ENCODE assay signal across 1 cellular context in the genomic region with DNA sequence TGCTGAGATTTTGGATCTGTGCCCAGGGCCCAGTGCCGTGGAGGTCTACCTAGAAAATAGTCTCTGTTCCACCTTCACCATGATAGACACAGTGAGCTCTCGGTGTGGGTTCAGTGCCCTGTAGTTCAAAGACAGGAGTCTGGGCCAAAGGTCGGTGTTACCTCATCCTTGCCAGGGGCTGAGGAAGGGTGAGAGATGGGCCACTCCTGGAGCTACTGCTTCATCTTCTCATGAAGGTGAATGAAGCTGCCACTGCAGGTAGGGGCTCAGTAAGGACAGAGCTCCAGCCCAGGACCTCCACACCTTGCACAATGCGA.
TF ChIP-seq lines count a peak whose summit lies in the region.

No MANE protein-coding gene starts in this region.

TF ChIP-seq in HepG2, 621 proteins besides CTCF, POLR2A, EP300 and RAD21 (continued from another document):
- TF ChIP-seq ZSCAN29 (CRISPR knock-in tag; conservative IDR thresholded peaks at IDR 0.05) (no peak), ZFP36L1 (CRISPR knock-in tag; IDR thresholded peaks at IDR 0.05) (no peak), ZNF839 (CRISPR knock-in tag; IDR thresholded peaks at IDR 0.05; ENCODE audit: borderline replicate concordance) (no peak), GATA4 (IDR thresholded peaks at IDR 0.05; ENCODE audit: borderline replicate concordance, low read depth) (no peak), BORCS8-MEF2B (CRISPR knock-in tag; IDR thresholded peaks at IDR 0.05) (no peak), HNF4G (IDR thresholded peaks at IDR 0.05; ENCODE audit: borderline replicate concordance, low read depth, low read length) (0 out of 2 replicates have a peak, but pooled peaks have one; percentile 12), HNF4G (CRISPR knock-in tag; IDR thresholded peaks at IDR 0.05; ENCODE audit: borderline replicate concordance, low read depth) (no peak), FOXA1 (IDR thresholded peaks at IDR 0.05) (no peak), FOXA1 (CRISPR knock-in tag; IDR thresholded peaks at IDR 0.05) (no peak), ZNF20 (CRISPR knock-in tag; IDR thresholded peaks at IDR 0.05) (no peak), KDM2A (CRISPR knock-in tag; IDR thresholded peaks at IDR 0.05; ENCODE audit: borderline replicate concordance, low read depth) (no peak), ZNF138 (CRISPR knock-in tag; IDR thresholded peaks at IDR 0.05; ENCODE audit: low read depth) (no peak), RXRA (CRISPR knock-in tag; IDR thresholded peaks at IDR 0.05) (0 out of 2 replicates have a peak, but pooled peaks have one; percentile 35), POGZ (CRISPR knock-in tag; IDR thresholded peaks at IDR 0.05) (no peak), ZNF282 (IDR thresholded peaks at IDR 0.05; ENCODE audit: partially characterized antibody) (no peak), ZNF496 (CRISPR knock-in tag; IDR thresholded peaks at IDR 0.05; ENCODE audit: insufficient replicate concordance) (no peak), ZBTB20 (CRISPR knock-in tag; IDR thresholded peaks at IDR 0.05; ENCODE audit: borderline replicate concordance, low read depth) (no peak), HNF4A (CRISPR knock-in tag; IDR thresholded peaks at IDR 0.05) (peak; percentile 40; the same call in 1 of the 2 replicates), NCOA5 (CRISPR knock-in tag; IDR thresholded peaks at IDR 0.05) (no peak), BRCA1 (CRISPR knock-in tag; IDR thresholded peaks at IDR 0.05) (no peak)
- TF ChIP-seq, protein P1, sequence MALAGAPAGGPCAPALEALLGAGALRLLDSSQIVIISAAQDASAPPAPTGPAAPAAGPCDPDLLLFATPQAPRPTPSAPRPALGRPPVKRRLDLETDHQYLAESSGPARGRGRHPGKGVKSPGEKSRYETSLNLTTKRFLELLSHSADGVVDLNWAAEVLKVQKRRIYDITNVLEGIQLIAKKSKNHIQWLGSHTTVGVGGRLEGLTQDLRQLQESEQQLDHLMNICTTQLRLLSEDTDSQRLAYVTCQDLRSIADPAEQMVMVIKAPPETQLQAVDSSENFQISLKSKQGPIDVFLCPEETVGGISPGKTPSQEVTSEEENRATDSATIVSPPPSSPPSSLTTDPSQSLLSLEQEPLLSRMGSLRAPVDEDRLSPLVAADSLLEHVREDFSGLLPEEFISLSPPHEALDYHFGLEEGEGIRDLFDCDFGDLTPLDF (CRISPR knock-in tag; IDR thresholded peaks at IDR 0.05), result no peak
- TF ChIP-seq, protein P2, sequence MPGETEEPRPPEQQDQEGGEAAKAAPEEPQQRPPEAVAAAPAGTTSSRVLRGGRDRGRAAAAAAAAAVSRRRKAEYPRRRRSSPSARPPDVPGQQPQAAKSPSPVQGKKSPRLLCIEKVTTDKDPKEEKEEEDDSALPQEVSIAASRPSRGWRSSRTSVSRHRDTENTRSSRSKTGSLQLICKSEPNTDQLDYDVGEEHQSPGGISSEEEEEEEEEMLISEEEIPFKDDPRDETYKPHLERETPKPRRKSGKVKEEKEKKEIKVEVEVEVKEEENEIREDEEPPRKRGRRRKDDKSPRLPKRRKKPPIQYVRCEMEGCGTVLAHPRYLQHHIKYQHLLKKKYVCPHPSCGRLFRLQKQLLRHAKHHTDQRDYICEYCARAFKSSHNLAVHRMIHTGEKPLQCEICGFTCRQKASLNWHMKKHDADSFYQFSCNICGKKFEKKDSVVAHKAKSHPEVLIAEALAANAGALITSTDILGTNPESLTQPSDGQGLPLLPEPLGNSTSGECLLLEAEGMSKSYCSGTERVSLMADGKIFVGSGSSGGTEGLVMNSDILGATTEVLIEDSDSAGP (CRISPR knock-in tag; IDR thresholded peaks at IDR 0.05; ENCODE audit: borderline replicate concordance), result no peak
- TF ChIP-seq, protein P3, sequence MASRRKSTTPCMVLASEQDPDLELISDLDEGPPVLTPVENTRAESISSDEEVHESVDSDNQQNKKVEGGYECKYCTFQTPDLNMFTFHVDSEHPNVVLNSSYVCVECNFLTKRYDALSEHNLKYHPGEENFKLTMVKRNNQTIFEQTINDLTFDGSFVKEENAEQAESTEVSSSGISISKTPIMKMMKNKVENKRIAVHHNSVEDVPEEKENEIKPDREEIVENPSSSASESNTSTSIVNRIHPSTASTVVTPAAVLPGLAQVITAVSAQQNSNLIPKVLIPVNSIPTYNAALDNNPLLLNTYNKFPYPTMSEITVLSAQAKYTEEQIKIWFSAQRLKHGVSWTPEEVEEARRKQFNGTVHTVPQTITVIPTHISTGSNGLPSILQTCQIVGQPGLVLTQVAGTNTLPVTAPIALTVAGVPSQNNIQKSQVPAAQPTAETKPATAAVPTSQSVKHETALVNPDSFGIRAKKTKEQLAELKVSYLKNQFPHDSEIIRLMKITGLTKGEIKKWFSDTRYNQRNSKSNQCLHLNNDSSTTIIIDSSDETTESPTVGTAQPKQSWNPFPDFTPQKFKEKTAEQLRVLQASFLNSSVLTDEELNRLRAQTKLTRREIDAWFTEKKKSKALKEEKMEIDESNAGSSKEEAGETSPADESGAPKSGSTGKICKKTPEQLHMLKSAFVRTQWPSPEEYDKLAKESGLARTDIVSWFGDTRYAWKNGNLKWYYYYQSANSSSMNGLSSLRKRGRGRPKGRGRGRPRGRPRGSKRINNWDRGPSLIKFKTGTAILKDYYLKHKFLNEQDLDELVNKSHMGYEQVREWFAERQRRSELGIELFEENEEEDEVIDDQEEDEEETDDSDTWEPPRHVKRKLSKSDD (CRISPR knock-in tag; IDR thresholded peaks at IDR 0.05; ENCODE audit: low read depth), result no peak
- TF ChIP-seq, protein P4, sequence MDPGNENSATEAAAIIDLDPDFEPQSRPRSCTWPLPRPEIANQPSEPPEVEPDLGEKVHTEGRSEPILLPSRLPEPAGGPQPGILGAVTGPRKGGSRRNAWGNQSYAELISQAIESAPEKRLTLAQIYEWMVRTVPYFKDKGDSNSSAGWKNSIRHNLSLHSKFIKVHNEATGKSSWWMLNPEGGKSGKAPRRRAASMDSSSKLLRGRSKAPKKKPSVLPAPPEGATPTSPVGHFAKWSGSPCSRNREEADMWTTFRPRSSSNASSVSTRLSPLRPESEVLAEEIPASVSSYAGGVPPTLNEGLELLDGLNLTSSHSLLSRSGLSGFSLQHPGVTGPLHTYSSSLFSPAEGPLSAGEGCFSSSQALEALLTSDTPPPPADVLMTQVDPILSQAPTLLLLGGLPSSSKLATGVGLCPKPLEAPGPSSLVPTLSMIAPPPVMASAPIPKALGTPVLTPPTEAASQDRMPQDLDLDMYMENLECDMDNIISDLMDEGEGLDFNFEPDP (CRISPR knock-in tag; conservative IDR thresholded peaks at IDR 0.05), result no peak
- TF ChIP-seq, protein P5, sequence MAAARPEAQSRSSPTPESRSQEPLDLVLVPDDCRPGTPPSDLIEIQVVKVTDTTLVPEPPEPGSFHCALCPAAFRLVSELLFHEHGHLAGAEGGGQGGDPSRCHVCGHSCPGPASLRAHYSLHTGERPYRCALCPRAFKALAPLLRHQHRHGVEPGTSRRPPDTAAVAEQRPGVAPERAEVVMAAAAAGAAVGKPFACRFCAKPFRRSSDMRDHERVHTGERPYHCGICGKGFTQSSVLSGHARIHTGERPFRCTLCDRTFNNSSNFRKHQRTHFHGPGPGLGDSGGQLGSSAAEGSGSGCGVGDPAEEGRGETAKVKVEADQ (CRISPR knock-in tag; IDR thresholded peaks at IDR 0.05; ENCODE audit: borderline replicate concordance), result no peak
- TF ChIP-seq, protein P6, sequence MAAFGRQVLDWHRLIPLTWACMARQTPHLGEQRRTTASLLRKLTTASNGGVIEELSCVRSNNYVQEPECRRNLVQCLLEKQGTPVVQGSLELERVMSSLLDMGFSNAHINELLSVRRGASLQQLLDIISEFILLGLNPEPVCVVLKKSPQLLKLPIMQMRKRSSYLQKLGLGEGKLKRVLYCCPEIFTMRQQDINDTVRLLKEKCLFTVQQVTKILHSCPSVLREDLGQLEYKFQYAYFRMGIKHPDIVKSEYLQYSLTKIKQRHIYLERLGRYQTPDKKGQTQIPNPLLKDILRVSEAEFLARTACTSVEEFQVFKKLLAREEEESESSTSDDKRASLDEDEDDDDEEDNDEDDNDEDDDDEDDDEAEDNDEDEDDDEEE (CRISPR knock-in tag; IDR thresholded peaks at IDR 0.05), result no peak
- TF ChIP-seq, protein P7, sequence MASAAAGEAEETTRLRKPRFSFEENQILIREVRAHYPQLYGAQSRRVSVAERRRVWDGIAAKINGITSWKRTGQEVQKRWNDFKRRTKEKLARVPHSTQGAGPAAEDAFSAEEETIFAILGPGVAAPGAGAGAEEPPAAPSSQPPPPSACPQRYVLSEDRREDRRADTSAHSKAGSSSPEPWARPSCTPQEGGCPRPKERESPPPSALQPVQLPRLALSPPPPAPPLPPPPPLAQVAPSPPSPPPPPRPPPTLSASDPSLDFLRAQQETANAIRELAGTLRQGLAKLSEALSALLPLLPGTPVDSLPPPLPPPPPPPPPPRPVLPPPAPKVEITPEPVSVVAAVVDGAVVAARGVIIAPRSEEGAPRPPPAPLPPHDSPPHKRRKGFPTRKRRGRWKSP (CRISPR knock-in tag; IDR thresholded peaks at IDR 0.05), result no peak
- TF ChIP-seq, protein P8, sequence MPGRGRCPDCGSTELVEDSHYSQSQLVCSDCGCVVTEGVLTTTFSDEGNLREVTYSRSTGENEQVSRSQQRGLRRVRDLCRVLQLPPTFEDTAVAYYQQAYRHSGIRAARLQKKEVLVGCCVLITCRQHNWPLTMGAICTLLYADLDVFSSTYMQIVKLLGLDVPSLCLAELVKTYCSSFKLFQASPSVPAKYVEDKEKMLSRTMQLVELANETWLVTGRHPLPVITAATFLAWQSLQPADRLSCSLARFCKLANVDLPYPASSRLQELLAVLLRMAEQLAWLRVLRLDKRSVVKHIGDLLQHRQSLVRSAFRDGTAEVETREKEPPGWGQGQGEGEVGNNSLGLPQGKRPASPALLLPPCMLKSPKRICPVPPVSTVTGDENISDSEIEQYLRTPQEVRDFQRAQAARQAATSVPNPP (CRISPR knock-in tag; IDR thresholded peaks at IDR 0.05), result no peak
TF ChIP-seq in HepG2: peak in this region for 4.
